In genomic region chr18:12433829-12434540, GRCh38 we compare ENCODE assay signal across 20 cellular contexts. TPM values are rescaled to one million over a fixed set of nuclear protein-coding genes. Genes with fewer than 3 reads are reported as not detected.
"Had no signal": no experiment of that assay in that cellular context is flagged by ENCODE, and none has a peak within 500 bp of the region (broad histone marks: within the 10 kb centered on the region; RNA-seq: fewer than 3 reads in every experiment).

No MANE protein-coding gene starts in this region.

- H3K9me3 Mint-ChIP-seq: type B pancreatic cell had no signal

- H3K4me3 Mint-ChIP-seq: naive thymus-derived CD8-positive, alpha-beta T cell; stimulated activated naive B cell treated with anti-CD40 and anti-IgM and Interleukin-4, amounts not matched to agents 10 μg/mL and 1 μg/mL and 100 μg/mL, for 72 hours; type B pancreatic cell had no signal

- DNase-seq: cortex of kidney; dorsolateral prefrontal cortex; effector CD8-positive, alpha-beta T cell; foreskin melanocyte; left colon; left ventricle myocardium superior; mesendoderm; naive thymus-derived CD8-positive, alpha-beta T cell; psoas muscle; retina; right lobe of liver; stimulated activated CD4-positive, alpha-beta T cell treated with anti-CD3 and anti-CD28 coated beads, Interleukin-2, amount 100 ng/mL, for 24 hours; stimulated activated CD4-positive, alpha-beta T cell treated with anti-CD3 and anti-CD28 coated beads, Interleukin-4, amount 100 ng/mL, for 4 hours; stimulated activated naive B cell treated with anti-CD40 and anti-IgM and Interleukin-4, amounts not matched to agents 10 μg/mL and 1 μg/mL and 100 μg/mL, for 72 hours; thyroid gland; uterus had no signal

- H3K27ac ChIP-seq: dorsolateral prefrontal cortex, hepatocyte, neutrophil, psoas muscle, right lobe of liver, thyroid gland, uterus had no signal

- ATAC-seq: left colon; left ventricle myocardium superior; naive thymus-derived CD8-positive, alpha-beta T cell; psoas muscle; stimulated activated naive B cell treated with anti-CD40 and anti-IgM and Interleukin-4, amounts not matched to agents 10 μg/mL and 1 μg/mL and 100 μg/mL, for 72 hours had no signal

- H3K79me2 ChIP-seq: hepatocyte had no signal

- H3K9me3 ChIP-seq: neutrophil, psoas muscle, right lobe of liver, thyroid gland, uterus had no signal

- H3K4me1 ChIP-seq: psoas muscle, right lobe of liver, thyroid gland, uterus had no signal

- H3K4me2 ChIP-seq: hepatocyte had no signal

- H3K4me3 ChIP-seq: dorsolateral prefrontal cortex, hepatocyte, psoas muscle, right lobe of liver, thyroid gland, uterus had no signal

- H3K27me3 Mint-ChIP-seq: naive thymus-derived CD8-positive, alpha-beta T cell; stimulated activated naive B cell treated with anti-CD40 and anti-IgM and Interleukin-4, amounts not matched to agents 10 μg/mL and 1 μg/mL and 100 μg/mL, for 72 hours; type B pancreatic cell had no signal

- H3K4me1 Mint-ChIP-seq: naive thymus-derived CD8-positive, alpha-beta T cell; stimulated activated naive B cell treated with anti-CD40 and anti-IgM and Interleukin-4, amounts not matched to agents 10 μg/mL and 1 μg/mL and 100 μg/mL, for 72 hours had no signal

- H3K27me3 ChIP-seq: dorsolateral prefrontal cortex, hepatocyte, neutrophil, right lobe of liver, thyroid gland, uterus had no signal

- H3K36me3 ChIP-seq: neutrophil, right lobe of liver, thyroid gland, uterus had no signal

- H2AFZ ChIP-seq: hepatocyte had no signal

- H3K27ac Mint-ChIP-seq: naive thymus-derived CD8-positive, alpha-beta T cell; stimulated activated naive B cell treated with anti-CD40 and anti-IgM and Interleukin-4, amounts not matched to agents 10 μg/mL and 1 μg/mL and 100 μg/mL, for 72 hours; type B pancreatic cell had no signal

RNA-seq across cellular contexts. Expression of gene PRELID3A, which starts 26.3 kb away (rescaled TPM):
- total RNA-seq: mononuclear cell had no signal
